Comparison of ENCODE assay signal across 7 cellular contexts in genomic region chr9:4375424-4376195, GRCh38.
A peak's percentile ranks its signal among the peaks of the same experiment; 100 is the strongest.
DNase-seq lines count a peak whose midpoint lies in the region; ATAC-seq, FAIRE-seq and TF ChIP-seq lines count a peak whose summit lies in the region.

No MANE protein-coding gene starts in this region.

- H3K9ac ChIP-seq in endothelial cell of umbilical vein (replicated peaks; ENCODE audit: extremely low read depth, insufficient read depth, low read length) = no peak overlapping the region

- TF ChIP-seq CTCF in endothelial cell of umbilical vein (IDR thresholded peaks at IDR 0.05; ENCODE audit: extremely low read depth in 1 of 2, insufficient read depth in 1 of 2, low read depth in 1 of 2, low read length in 2 of 2) = peak; percentile 18 to 23

- H3K27ac ChIP-seq in endothelial cell of umbilical vein (ENCODE audit: insufficient read depth, low read depth, low read length) = no peak overlapping the region

- no peaks in the 10 kb centered on the region for H3K79me2 ChIP-seq in endothelial cell of umbilical vein (ENCODE audit: control insufficient read depth, insufficient read depth, low read length)

- no peak overlapping the region for H3K4me3 ChIP-seq in endothelial cell of umbilical vein (replicated peaks in 1 of 3; ENCODE audit: insufficient read depth in 1 of 3, low read depth in 1 of 3, low read length in 3 of 3)

- no peaks in the 10 kb centered on the region for H3K9me3 ChIP-seq in endothelial cell of umbilical vein (replicated peaks; ENCODE audit: control insufficient read depth, insufficient read depth, low read length)

- dilution Hi-C loops in endothelial cell of umbilical vein (cut with MboI; ENCODE audit: extremely low pct_ligation_motif_present, low sequenced_read_pairs) = no loop called here

- no peak overlapping the region for H3K4me2 ChIP-seq in endothelial cell of umbilical vein (ENCODE audit: insufficient read depth, low read length)

- no peaks in the 10 kb centered on the region for H3K4me1 ChIP-seq in endothelial cell of umbilical vein (ENCODE audit: control insufficient read depth, extremely low read depth, insufficient read depth, low read length)

- CTCF ChIA-PET in endothelial cell of umbilical vein (lab: Charles Lee) = interaction anchor here (0.7 to 4.7 kb wide), 23 partner anchors 9 to 1517 kb away, joined by 3 to 71 read pairs (median 5); no protein-coding TSS in a partner anchor

- intact Hi-C loops in endothelial cell of umbilical vein (cut with micrococcal nuclease) = loop anchor here (1.0 to 2.0 kb wide), 2 partner anchors 643 to 1517 kb away; no protein-coding TSS in a partner anchor

- H3K9me1 ChIP-seq in endothelial cell of umbilical vein (replicated peaks; ENCODE audit: control insufficient read depth, extremely low read depth, insufficient read depth, low read length) = no peaks in the 10 kb centered on the region

- peaks cover 4 to 10% of the 10 kb centered on the region in 2 experiments for H3K27me3 ChIP-seq in endothelial cell of umbilical vein (ENCODE audit: control insufficient read depth in 2 of 2, insufficient read depth in 2 of 2, low read length in 2 of 2)

- no peaks in the 10 kb centered on the region for H3K36me3 ChIP-seq in endothelial cell of umbilical vein (ENCODE audit: control insufficient read depth in 2 of 2, extremely low read depth in 1 of 2, insufficient read depth in 2 of 2, low read length in 2 of 2)

- no peak overlapping the region for H2AFZ ChIP-seq in endothelial cell of umbilical vein (ENCODE audit: low read depth, low read length)

- BruUV-seq in endothelial cell of umbilical vein (replicated peaks; lab: Mats Ljungman, UMichigan) = no TSS peak

- H4K20me1 ChIP-seq in endothelial cell of umbilical vein (replicated peaks; ENCODE audit: control insufficient read depth, extremely low read depth, insufficient read depth, low read length) = no peaks in the 10 kb centered on the region

- ATAC-seq in HG02642 (IDR thresholded peaks at IDR 0.05; ENCODE audit: poor library complexity, unreplicated experiment) (no peak), GM21737 (IDR thresholded peaks at IDR 0.05; ENCODE audit: unreplicated experiment) (no peak)

- POLR2A ChIA-PET in endothelial cell of umbilical vein (lab: Charles Lee) = interaction anchor here (0.6 kb wide), 1 partner anchor 26 kb away, joined by 4 read pairs; no protein-coding TSS in a partner anchor

- peak; percentile 57 for FAIRE-seq in endothelial cell of umbilical vein (lab: Jason Lieb, UNC)

- TF ChIP-seq POLR2A in endothelial cell of umbilical vein (IDR thresholded peaks at IDR 0.05; ENCODE audit: low read depth, low read length) = no peak

- peak; percentile 17 for DNase-seq in H4 (ENCODE audit: low spot score)
- DNase-seq in NCI-H748 treated with DMSO at 0.1 percent for 48 hours (lab: John Stamatoyannopoulos, UW) = peak; percentile 35
- peak; percentile 47 for DNase-seq in endothelial cell of umbilical vein (ENCODE audit: low read depth, low spot score)
- peak; percentile 47 for DNase-seq in non-pigmented ciliary epithelial cell (ENCODE audit: low read depth)
- no peak for DNase-seq in stimulated activated CD4-positive, alpha-beta T cell treated with anti-CD3 and anti-CD28 coated beads, Interleukin-12 subunit alpha, Interleukin-12 subunit beta, amount 100 ng/mL, for 4 hours

TF ChIP-seq in endothelial cell of umbilical vein, 7 proteins besides CTCF, POLR2A, EP300 and RAD21:
- TF ChIP-seq MAX (IDR thresholded peaks at IDR 0.05; ENCODE audit: insufficient read depth, insufficient read length) = no peak
- no peak for TF ChIP-seq JUN (IDR thresholded peaks at IDR 0.05; ENCODE audit: borderline replicate concordance, insufficient read depth, insufficient read length, low read depth)
- TF ChIP-seq GATA2 (IDR thresholded peaks at IDR 0.05; ENCODE audit: insufficient read depth, insufficient read length, low read depth, low read length) = no peak
- no peak for TF ChIP-seq POLR2AphosphoS5 (IDR thresholded peaks at IDR 0.05; ENCODE audit: insufficient read depth, low read depth, low read length)
- TF ChIP-seq EZH2 (IDR thresholded peaks at IDR 0.05; ENCODE audit: borderline replicate concordance, low read depth, low read length, severe bottlenecking) = no peak
- TF ChIP-seq FOS (IDR thresholded peaks at IDR 0.05; ENCODE audit: borderline replicate concordance, insufficient read depth, low read length) = no peak
- no peak for TF ChIP-seq MYC (IDR thresholded peaks at IDR 0.05; ENCODE audit: low read depth, low read length)
TF ChIP-seq in endothelial cell of umbilical vein: peak in this region for 0.
